Comparison of ENCODE assay signal across 8 cellular contexts in genomic region chr6:147285087-147285855, GRCh38.
DNase-seq lines count a peak whose midpoint lies in the region; ATAC-seq, FAIRE-seq and TF ChIP-seq lines count a peak whose summit lies in the region.

No MANE protein-coding gene starts in this region.

- POLR2A ChIA-PET in activated CD4-positive, alpha-beta memory T cell treated with anti-CD3 and anti-CD28 coated beads, Interleukin-2, amount 10 ng/mL, durations not matched to agents 7 days and 5 days (lab: Charles Lee): no interaction called here

- H3K27me3 Mint-ChIP-seq in mesothelial cell of epicardium (ENCODE audit: low read depth): no peaks in the 10 kb centered on the region
- H3K27me3 Mint-ChIP-seq in activated CD4-positive, alpha-beta memory T cell treated with anti-CD3 and anti-CD28 coated beads, Interleukin-2, amount 10 ng/mL, durations not matched to agents 7 days and 5 days: no peaks in the 10 kb centered on the region

- peaks cover 21% of the 10 kb centered on the region for H3K36me3 Mint-ChIP-seq in mesothelial cell of epicardium
- H3K36me3 Mint-ChIP-seq in activated CD4-positive, alpha-beta memory T cell treated with anti-CD3 and anti-CD28 coated beads, Interleukin-2, amount 10 ng/mL, durations not matched to agents 7 days and 5 days (ENCODE audit: low read depth): peaks cover 26% of the 10 kb centered on the region

- CTCF ChIA-PET in activated CD4-positive, alpha-beta memory T cell treated with anti-CD3 and anti-CD28 coated beads, Interleukin-2, amount 10 ng/mL, durations not matched to agents 7 days and 5 days (lab: Charles Lee): interaction anchor here (0.8 kb wide), 1 partner anchor 46 kb away, joined by 3 read pairs; no protein-coding TSS in a partner anchor

- DNase-seq in GM03348 (ENCODE audit: low spot score): peak; percentile 42
- peak; percentile 19 for DNase-seq in NCI-H748 treated with DMSO at 0.1 percent for 48 hours (lab: John Stamatoyannopoulos, UW)
- DNase-seq in mesothelial cell of epicardium (ENCODE audit: low spot score in 2 of 2, unreplicated experiment in 2 of 2): no peak
- DNase-seq in NCI-H1048 (lab: John Stamatoyannopoulos, UW): no peak
- no peak for DNase-seq in activated CD4-positive, alpha-beta memory T cell treated with anti-CD3 and anti-CD28 coated beads, Interleukin-2, amount 10 ng/mL, durations not matched to agents 7 days and 5 days

- FAIRE-seq in A204.1 (lab: Jason Lieb, UNC) (peak; percentile 91), colon (lab: Jason Lieb, UNC) (peak; percentile 84)

- no peak overlapping the region for H3K27ac Mint-ChIP-seq in mesothelial cell of epicardium
- H3K27ac Mint-ChIP-seq in activated CD4-positive, alpha-beta memory T cell treated with anti-CD3 and anti-CD28 coated beads, Interleukin-2, amount 10 ng/mL, durations not matched to agents 7 days and 5 days: no peak overlapping the region

- ATAC-seq in HG02884 (IDR thresholded peaks at IDR 0.05; ENCODE audit: unreplicated experiment): peak; percentile 50

- H3K9me3 Mint-ChIP-seq in mesothelial cell of epicardium: no peaks in the 10 kb centered on the region
- H3K9me3 Mint-ChIP-seq in activated CD4-positive, alpha-beta memory T cell treated with anti-CD3 and anti-CD28 coated beads, Interleukin-2, amount 10 ng/mL, durations not matched to agents 7 days and 5 days: no peaks in the 10 kb centered on the region

- TF ChIP-seq CTCF in mesothelial cell of epicardium (IDR thresholded peaks at IDR 0.05; ENCODE audit: unreplicated experiment): peak; percentile 60

- H3K4me3 Mint-ChIP-seq in mesothelial cell of epicardium: no peak overlapping the region
- no peak overlapping the region for H3K4me3 Mint-ChIP-seq in activated CD4-positive, alpha-beta memory T cell treated with anti-CD3 and anti-CD28 coated beads, Interleukin-2, amount 10 ng/mL, durations not matched to agents 7 days and 5 days

- peaks cover 11% of the 10 kb centered on the region for H3K4me1 Mint-ChIP-seq in mesothelial cell of epicardium
- H3K4me1 Mint-ChIP-seq in activated CD4-positive, alpha-beta memory T cell treated with anti-CD3 and anti-CD28 coated beads, Interleukin-2, amount 10 ng/mL, durations not matched to agents 7 days and 5 days: peaks cover 33% of the 10 kb centered on the region

Comparison
In these comparisons a context has a peak if more than half of its experiments do, and no peak if none do; other contexts are left out.
1. DNase-seq: peak in GM03348 (single experiment) and NCI-H748 treated with DMSO at 0.1 percent for 48 hours (single experiment); none in mesothelial cell of epicardium (0 of 2), NCI-H1048 (single experiment) and activated CD4-positive, alpha-beta memory T cell treated with anti-CD3 and anti-CD28 coated beads, Interleukin-2, amount 10 ng/mL, durations not matched to agents 7 days and 5 days (single experiment).